In genomic region chr2:44838116-44838790, GRCh38 we compare ENCODE assay signal across 27 cellular contexts.
"Had no signal": no experiment of that assay in that cellular context is flagged by ENCODE, and none has a peak within 500 bp of the region (broad histone marks: within the 10 kb centered on the region; RNA-seq: fewer than 3 reads in every experiment).

No MANE protein-coding gene starts in this region.

- H3K27ac Mint-ChIP-seq: activated CD8-positive, alpha-beta T cell treated with anti-CD3 and anti-CD28 coated beads, Interleukin-2, amount 10 ng/mL, durations not matched to agents 7 days and 5 days; activated T-cell treated with anti-CD3 and anti-CD28 coated beads, Interleukin-2, amount 50 U/mL, for 24 hours; brain; naive thymus-derived CD4-positive, alpha-beta T cell had no signal

- H3K27me3 ChIP-seq: hepatocyte, left lung, pancreas, right lobe of liver, stomach, suprapubic skin, tibial nerve had no signal

- H3K9me3 ChIP-seq: left lung, pancreas, right lobe of liver, suprapubic skin had no signal

- H2AFZ ChIP-seq: hepatocyte had no signal

- H3K27ac ChIP-seq: hepatocyte, left lung, pancreas, right lobe of liver, skin epidermis, stomach, suprapubic skin, tibial nerve had no signal

- H3K4me3 ChIP-seq: hepatocyte, left lung, pancreas, right lobe of liver, skin epidermis, stomach, suprapubic skin, tibial nerve had no signal

- H3K4me1 ChIP-seq: left lung, pancreas, right lobe of liver, suprapubic skin, tibial nerve had no signal

- FAIRE-seq: endothelial cell of umbilical vein, frontal cortex, pancreas, TTC549 had no signal

- ATAC-seq: activated CD8-positive, alpha-beta T cell treated with anti-CD3 and anti-CD28 coated beads, Interleukin-2, amount 10 ng/mL, durations not matched to agents 7 days and 5 days; activated naive CD4-positive, alpha-beta T cell treated with anti-CD3 and anti-CD28 coated beads, Interleukin-2, amount 50 U/mL, for 72 hours; activated T-helper 17 cell treated with anti-CD3 and anti-CD28 coated beads, Interleukin-2, amount 50 U/mL, for 72 hours; esophagus mucosa; left lung; naive thymus-derived CD4-positive, alpha-beta T cell; pancreas; right lobe of liver had no signal

- H3K36me3 Mint-ChIP-seq: brain had no signal

- H3K36me3 ChIP-seq: left lung, pancreas, right lobe of liver, stomach, suprapubic skin, tibial nerve had no signal

- H3K4me3 Mint-ChIP-seq: activated CD8-positive, alpha-beta T cell treated with anti-CD3 and anti-CD28 coated beads, Interleukin-2, amount 10 ng/mL, durations not matched to agents 7 days and 5 days; activated T-cell treated with anti-CD3 and anti-CD28 coated beads, Interleukin-2, amount 50 U/mL, for 24 hours; activated T-helper 17 cell treated with anti-CD3 and anti-CD28 coated beads, Interleukin-2, amount 50 U/mL, for 72 hours; brain; naive thymus-derived CD4-positive, alpha-beta T cell had no signal

- H3K4me2 ChIP-seq: hepatocyte had no signal

- DNase-seq: activated CD4-positive, alpha-beta T cell treated with anti-CD3 and anti-CD28 coated beads for 1 hour; activated CD4-positive, alpha-beta T cell treated with anti-CD3 and anti-CD28 coated beads, Interleukin-2, amount 50 U/mL, for 1 hour; activated CD8-positive, alpha-beta memory T cell treated with anti-CD3 and anti-CD28 coated beads, Interleukin-2, amount 50 U/mL, for 4 hours; activated CD8-positive, alpha-beta T cell treated with anti-CD3 and anti-CD28 coated beads, Interleukin-2, amount 10 ng/mL, durations not matched to agents 7 days and 5 days; activated T-cell treated with anti-CD3 and anti-CD28 coated beads, Interleukin-2, amount 50 U/mL, for 24 hours; aorta; effector memory CD4-positive, alpha-beta T cell; glutamatergic neuron; kidney glomerular epithelial cell; left lung; naive thymus-derived CD4-positive, alpha-beta T cell; pancreas; right lobe of liver; stimulated activated CD4-positive, alpha-beta T cell treated with anti-CD3 and anti-CD28 coated beads, Interleukin-1b, Interleukin-23, amount 100 ng/mL, for 48 hours; stomach; T-helper 2 cell had no signal

- H3K9me3 Mint-ChIP-seq: activated T-helper 17 cell treated with anti-CD3 and anti-CD28 coated beads, Interleukin-2, amount 50 U/mL, for 72 hours had no signal
